ENCODE assay signal across 14 cellular contexts in genomic region chr15:68428431-68428940, GRCh38. TPM values are rescaled to one million over a fixed set of nuclear protein-coding genes. Genes with fewer than 3 reads are reported as not detected.
"Had no signal": no experiment of that assay in that cellular context is flagged by ENCODE, and none has a peak within 500 bp of the region (broad histone marks: within the 10 kb centered on the region; RNA-seq: fewer than 3 reads in every experiment).

No MANE protein-coding gene starts in this region.

- H3K9me3 ChIP-seq: breast epithelium, ovary, tibial nerve had no signal

- H3K9me3 Mint-ChIP-seq: activated naive CD8-positive, alpha-beta T cell treated with anti-CD3 and anti-CD28 coated beads, Interleukin-2, amount 10 ng/mL, durations not matched to agents 7 days and 5 days; nephron progenitor cell; stimulated activated effector memory CD8-positive, alpha-beta T cell treated with anti-CD3 and anti-CD28 coated beads, Interleukin-12 subunit alpha, Interleukin-12 subunit beta, amount 100 ng/mL, for 72 hours had no signal

- H2AFZ ChIP-seq: hepatocyte had no signal

- H3K4me2 ChIP-seq: hepatocyte had no signal

- H3K79me2 ChIP-seq: hepatocyte had no signal

- H3K27me3 ChIP-seq: ovary had no signal

- H3K4me3 Mint-ChIP-seq: activated naive CD8-positive, alpha-beta T cell treated with anti-CD3 and anti-CD28 coated beads, Interleukin-2, amount 10 ng/mL, durations not matched to agents 7 days and 5 days; nephron progenitor cell; stimulated activated effector memory CD8-positive, alpha-beta T cell treated with anti-CD3 and anti-CD28 coated beads, Interleukin-12 subunit alpha, Interleukin-12 subunit beta, amount 100 ng/mL, for 72 hours had no signal

- H3K36me3 ChIP-seq: breast epithelium, ovary, tibial nerve had no signal

- DNase-seq: activated naive CD4-positive, alpha-beta T cell; activated naive CD8-positive, alpha-beta T cell treated with anti-CD3 and anti-CD28 coated beads, Interleukin-2, amount 10 ng/mL, durations not matched to agents 7 days and 5 days; dorsolateral prefrontal cortex; left ventricle myocardium superior; mesendoderm; nephron progenitor cell; ovary had no signal

- H3K27ac Mint-ChIP-seq: activated naive CD8-positive, alpha-beta T cell treated with anti-CD3 and anti-CD28 coated beads, Interleukin-2, amount 10 ng/mL, durations not matched to agents 7 days and 5 days; nephron progenitor cell; stimulated activated effector memory CD8-positive, alpha-beta T cell treated with anti-CD3 and anti-CD28 coated beads, Interleukin-12 subunit alpha, Interleukin-12 subunit beta, amount 100 ng/mL, for 72 hours had no signal

- H3K4me1 Mint-ChIP-seq: stimulated activated effector memory CD8-positive, alpha-beta T cell treated with anti-CD3 and anti-CD28 coated beads, Interleukin-12 subunit alpha, Interleukin-12 subunit beta, amount 100 ng/mL, for 72 hours had no signal

- ATAC-seq: activated CD4-positive, CD25-positive, alpha-beta regulatory T cell treated with anti-CD3 and anti-CD28 coated beads, Interleukin-2, amount 50 U/mL, for 24 hours; left ventricle myocardium superior; stimulated activated effector memory CD8-positive, alpha-beta T cell treated with anti-CD3 and anti-CD28 coated beads, Interleukin-12 subunit alpha, Interleukin-12 subunit beta, amount 100 ng/mL, for 72 hours had no signal

- H3K4me3 ChIP-seq: breast epithelium, dorsolateral prefrontal cortex, hepatocyte, ovary, SK-N-MC, tibial nerve had no signal

- H3K27ac ChIP-seq: breast epithelium, dorsolateral prefrontal cortex, hepatocyte, ovary, SK-N-MC, tibial nerve had no signal

- H3K36me3 Mint-ChIP-seq: activated naive CD8-positive, alpha-beta T cell treated with anti-CD3 and anti-CD28 coated beads, Interleukin-2, amount 10 ng/mL, durations not matched to agents 7 days and 5 days; stimulated activated effector memory CD8-positive, alpha-beta T cell treated with anti-CD3 and anti-CD28 coated beads, Interleukin-12 subunit alpha, Interleukin-12 subunit beta, amount 100 ng/mL, for 72 hours had no signal

RNA-seq across cellular contexts. Expression of gene ITGA11, which starts 3.5 kb away (rescaled TPM):
- polyA plus RNA-seq: keratinocyte had no signal
